In the genomic region with DNA sequence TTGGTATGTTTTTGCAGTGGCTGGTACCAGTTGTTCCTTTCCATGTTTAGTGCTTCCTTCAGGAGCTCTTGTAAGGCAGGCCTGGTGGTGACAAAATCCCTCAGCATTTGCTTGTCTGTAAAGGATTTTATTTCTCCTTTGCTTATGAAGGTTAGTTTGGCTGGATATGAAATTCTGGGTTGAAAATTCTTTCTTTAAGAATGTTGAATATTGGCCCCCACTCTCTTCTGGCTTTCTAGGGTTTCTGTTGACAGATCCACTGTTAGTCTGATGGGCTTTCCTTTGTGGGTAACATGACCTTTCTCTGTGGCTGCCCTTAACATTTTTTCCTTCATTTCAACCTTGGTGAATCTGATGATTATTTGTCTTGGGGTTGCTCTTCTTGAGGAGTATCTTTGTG, we compare ENCODE assay signal across 4 cellular contexts. TPM values are rescaled to one million over a fixed set of nuclear protein-coding genes. Genes with fewer than 3 reads are reported as not detected.
DNase-seq lines count a peak whose midpoint lies in the region; ATAC-seq, FAIRE-seq and TF ChIP-seq lines count a peak whose summit lies in the region.
"Not testable (repeated sequence)": the region's sequence is repeated elsewhere in the genome, so short reads cannot be mapped to it uniquely, and the experiment has no call there.
"Had no signal": no experiment of that assay in that cellular context is flagged by ENCODE, and none has a peak within 500 bp of the region (broad histone marks: within the 10 kb centered on the region; RNA-seq: fewer than 3 reads in every experiment).

No MANE protein-coding gene starts in this region.

- H3K27ac Mint-ChIP-seq in GM23338, result not testable (repeated sequence)
- peak overlapping the region; percentile 12 for H3K27ac Mint-ChIP-seq in activated naive CD8-positive, alpha-beta T cell treated with anti-CD3 and anti-CD28 coated beads for 36 hours

- not testable (repeated sequence) for FAIRE-seq in HepG2 (lab: Jason Lieb, UNC)

- H3K27ac ChIP-seq in GM23338 (ENCODE audit: low read depth); HepG2 (ENCODE audit: extremely low read length, insufficient read depth, low read length): not testable (repeated sequence)

- not testable (repeated sequence) for H3K4me2 ChIP-seq in GM23338; HepG2 (ENCODE audit: low read depth, low read length)

- TF ChIP-seq RAD21 in HepG2 (CRISPR knock-in tag; IDR thresholded peaks at IDR 0.05), result not testable (repeated sequence)

- H3K4me1 Mint-ChIP-seq in GM23338; activated naive CD8-positive, alpha-beta T cell treated with anti-CD3 and anti-CD28 coated beads for 36 hours: not testable (repeated sequence)

- intact Hi-C loops in HepG2 (cut with micrococcal nuclease; ENCODE audit: unreplicated experiment), result not testable (repeated sequence)

- not testable (repeated sequence) for TF ChIP-seq POLR2A in HepG2 (IDR thresholded peaks at IDR 0.05; ENCODE audit: insufficient read depth in 1 of 2, low read depth in 2 of 2, low read length in 2 of 2)

- not testable (repeated sequence) for BruUV-seq in HepG2 (replicated peaks; lab: Mats Ljungman, UMichigan)

- peaks cover 33% of the 10 kb centered on the region for H3K9me3 Mint-ChIP-seq in GM23338
- H3K9me3 Mint-ChIP-seq in activated naive CD8-positive, alpha-beta T cell treated with anti-CD3 and anti-CD28 coated beads for 36 hours, result peaks cover 14% of the 10 kb centered on the region

- not testable (repeated sequence) for H3K27me3 ChIP-seq in GM23338 (ENCODE audit: insufficient read depth); HepG2 (ENCODE audit: control insufficient read depth in 1 of 2, insufficient read depth in 2 of 2, low read length in 2 of 2)

- POLR2A ChIA-PET in HepG2 (lab: Yijun Ruan, JAX), result not testable (repeated sequence)

- H3K4me3 Mint-ChIP-seq in GM23338; activated naive CD8-positive, alpha-beta T cell treated with anti-CD3 and anti-CD28 coated beads for 36 hours: not testable (repeated sequence)

- 0 out of 2 replicates have a peak overlapping the region, but pooled peaks have one; percentile 2 for H2AFZ ChIP-seq in GM23338
- not testable (repeated sequence) for H2AFZ ChIP-seq in HepG2 (ENCODE audit: low read length)

- not testable (repeated sequence) for H3K9me2 ChIP-seq in GM23338 (ENCODE audit: insufficient read depth)

- H3K27me3 Mint-ChIP-seq in GM23338 (ENCODE audit: insufficient read depth, low read depth, poor library complexity); activated naive CD8-positive, alpha-beta T cell treated with anti-CD3 and anti-CD28 coated beads for 36 hours: not testable (repeated sequence)

- H3K36me3 Mint-ChIP-seq in GM23338 (ENCODE audit: low read depth), result peaks cover 20% of the 10 kb centered on the region
- not testable (repeated sequence) for H3K36me3 Mint-ChIP-seq in activated naive CD8-positive, alpha-beta T cell treated with anti-CD3 and anti-CD28 coated beads for 36 hours

- H3K36me3 ChIP-seq in GM23338 (ENCODE audit: insufficient read depth); HepG2 (replicated peaks in 1 of 2; ENCODE audit: control insufficient read depth in 1 of 2, insufficient read depth in 2 of 2, low read length in 2 of 2): not testable (repeated sequence)

- not testable (repeated sequence) for H3K9me3 ChIP-seq in HepG2 (ENCODE audit: low read length)

- not testable (repeated sequence) for H3K9ac ChIP-seq in HepG2 (ENCODE audit: insufficient read depth, low read depth, low read length)

- not testable (repeated sequence) for H3F3A ChIP-seq in GM23338 (replicated peaks; ENCODE audit: low read depth)

- not testable (repeated sequence) for TF ChIP-seq EP300 in HepG2 (IDR thresholded peaks at IDR 0.05; ENCODE audit: low read depth in 2 of 2, low read length in 2 of 2); HepG2 (CRISPR knock-in tag; IDR thresholded peaks at IDR 0.05; ENCODE audit: borderline replicate concordance)

- not testable (repeated sequence) for H3K79me2 ChIP-seq in GM23338 (replicated peaks; ENCODE audit: insufficient read depth); HepG2 (ENCODE audit: insufficient read depth, low read length)

- DNase-seq in GM23338 (ENCODE audit: low spot score); activated naive CD8-positive, alpha-beta T cell treated with anti-CD3 and anti-CD28 coated beads for 36 hours; HepG2 (ENCODE audit: low spot score): not testable (repeated sequence)

- not testable (repeated sequence) for TF ChIP-seq CTCF in GM23338 (conservative IDR thresholded peaks at IDR 0.05; ENCODE audit: low read depth in 2 of 2); HepG2 (CRISPR knock-in tag; IDR thresholded peaks at IDR 0.05)

- not testable (repeated sequence) for H3K4me1 ChIP-seq in GM23338 (ENCODE audit: insufficient read depth)
- peaks cover 22% of the 10 kb centered on the region for H3K4me1 ChIP-seq in HepG2 (ENCODE audit: insufficient read depth, low read length)

- ATAC-seq in GM23338, HepG2: not testable (repeated sequence)

- in situ Hi-C loops in HepG2 (cut with HindIII; ENCODE audit: extremely low pct_ligation_motif_present, low pct_unique_long_range_greater_than_20kb), result not testable (repeated sequence)

- CTCF ChIA-PET in HepG2 (lab: Yijun Ruan, JAX; ENCODE audit: low intra/inter-chr PET ratio, low total read pairs), result not testable (repeated sequence)

- H4K20me1 ChIP-seq in GM23338 (replicated peaks; ENCODE audit: insufficient read depth); HepG2 (ENCODE audit: insufficient read depth, low read length): not testable (repeated sequence)

- not testable (repeated sequence) for H3K4me3 ChIP-seq in GM23338; HepG2 (replicated peaks in 1 of 3; ENCODE audit: insufficient read depth in 1 of 3, low read depth in 2 of 3, low read length in 3 of 3)

TF ChIP-seq in HepG2, 621 proteins besides CTCF, POLR2A, EP300 and RAD21:
- peak; percentile 95 for TF ChIP-seq ZFP1 (CRISPR knock-in tag; IDR thresholded peaks at IDR 0.05)
TF ChIP-seq in HepG2: peak in this region for 1; not testable (repeated sequence) for 620.

RNA-seq across cellular contexts. Expression of gene FAM169A, which starts 43.7 kb away (rescaled TPM):
- 78.7 and 97.7 TPM in 2 replicates for total RNA-seq in GM23338 (2014; rRNA removed; shearing (Covaris generic))
- polyA plus RNA-seq in GM23338 (2016; fragmentation: Nextera tagmentation; extraction: Ambion mirVana) (12.2 and 16.9 TPM in 2 replicates), HepG2 (2011; rRNA removed) (18.8 and 21.1 TPM in 2 replicates)
- 10 to 100 TPM; 12.0 to 12.2 TPM for total RNA-seq in activated naive CD8-positive, alpha-beta T cell treated with anti-CD3 and anti-CD28 coated beads for 36 hours
- 84.8 and 110 TPM in 2 replicates for total RNA-seq in HepG2 (2016; rRNA removed; fragmentation: Illumina TruSeq; extraction: Trizol)
- total RNA-seq in HepG2 (2016; cell fraction: cytosol; rRNA removed; fragmentation: Illumina TruSeq; extraction: Trizol; ENCODE audit: low read depth), result 657 and 772 TPM in 2 replicates
- 82.4 and 105 TPM in 2 replicates for total RNA-seq in HepG2 (2016; cell fraction: insoluble cytoplasmic fraction; rRNA removed; fragmentation: Illumina TruSeq; extraction: Trizol)
- total RNA-seq in HepG2 (2016; cell fraction: membrane; rRNA removed; fragmentation: Illumina TruSeq; extraction: Trizol), result 249 and 285 TPM in 2 replicates
- 76.1 and 83.8 TPM in 2 replicates for total RNA-seq in HepG2 (2016; cell fraction: nucleus; rRNA removed; fragmentation: Illumina TruSeq; extraction: Trizol)
- 9.6 and 15.9 TPM in 2 replicates for polyA plus RNA-seq in HepG2 (2011; cell fraction: cytosol; rRNA removed)
- 19.5 and 21.4 TPM in 2 replicates for polyA plus RNA-seq in HepG2 (2011; cell fraction: nucleus; rRNA removed)
- 23.9 and 38.1 TPM in 2 replicates for polyA plus RNA-seq in HepG2 (2012)
- 0.95 and 1.1 TPM in 2 replicates for polyA plus RNA-seq in HepG2 (2016; cell fraction: cytosol; fragmentation: Illumina TruSeq; extraction: Trizol; ENCODE audit: low read depth)
- 25.7 and 29.8 TPM in 2 replicates for polyA plus RNA-seq in HepG2 (2016; cell fraction: insoluble cytoplasmic fraction; fragmentation: Illumina TruSeq; extraction: Trizol; ENCODE audit: low read depth)
- 4.1 and 4.5 TPM in 2 replicates for polyA plus RNA-seq in HepG2 (2016; cell fraction: membrane; fragmentation: Illumina TruSeq; extraction: Trizol; ENCODE audit: low read depth)
- polyA plus RNA-seq in HepG2 (2016; cell fraction: nucleus; fragmentation: Illumina TruSeq; extraction: Trizol; ENCODE audit: insufficient read depth, low read depth), result 48.9 and 51.5 TPM in 2 replicates
- 30.7 TPM in 1 of 2 replicates, not detected in the other for polyA minus RNA-seq in HepG2 (2011; rRNA and poly(A)+ RNA removed; ENCODE audit: low replicate concordance)
- 38.6 and 46.9 TPM in 2 replicates for polyA minus RNA-seq in HepG2 (2011; cell fraction: cytosol; rRNA and poly(A)+ RNA removed)
- 108 and 113 TPM in 2 replicates for polyA minus RNA-seq in HepG2 (2011; cell fraction: nucleus; rRNA and poly(A)+ RNA removed)
- polyA plus RNA-seq: CD14-positive monocyte had no signal
